ENCODE assay signal across 25 cellular contexts in genomic region chr13:102145750-102146149, GRCh38.
"Had no signal": no experiment of that assay in that cellular context is flagged by ENCODE, and none has a peak within 500 bp of the region (broad histone marks: within the 10 kb centered on the region; RNA-seq: fewer than 3 reads in every experiment).

No MANE protein-coding gene starts in this region.

- H3K27ac ChIP-seq: colonic mucosa, coronary artery, dorsolateral prefrontal cortex, epithelial cell of prostate, esophagus muscularis mucosa, esophagus squamous epithelium, foreskin keratinocyte, gastrocnemius medialis, gastroesophageal sphincter, heart left ventricle, heart right ventricle, hepatocyte had no signal

- H3K4me1 ChIP-seq: colonic mucosa, esophagus muscularis mucosa, foreskin keratinocyte, gastrocnemius medialis, gastroesophageal sphincter had no signal

- H3K27me3 ChIP-seq: colonic mucosa, dorsolateral prefrontal cortex, esophagus muscularis mucosa, esophagus squamous epithelium, foreskin keratinocyte, gastrocnemius medialis, gastroesophageal sphincter, heart left ventricle, heart right ventricle, hepatocyte had no signal

- H3K4me2 ChIP-seq: hepatocyte had no signal

- H3K9me3 ChIP-seq: colonic mucosa, esophagus muscularis mucosa, esophagus squamous epithelium, gastrocnemius medialis, gastroesophageal sphincter, heart left ventricle, heart right ventricle had no signal

- H3K4me3 ChIP-seq: colonic mucosa, coronary artery, dorsolateral prefrontal cortex, esophagus muscularis mucosa, esophagus squamous epithelium, gastrocnemius medialis, gastroesophageal sphincter, heart left ventricle, heart right ventricle, hepatocyte had no signal

- DNase-seq: colonic mucosa; cortex of kidney; dermis blood vessel endothelial cell; dorsolateral prefrontal cortex; effector CD4-positive, alpha-beta T cell; effector CD8-positive, alpha-beta T cell; effector memory CD4-positive, alpha-beta T cell; effector memory CD8-positive, alpha-beta T cell; endodermal cell; erythroblast; esophagus squamous epithelium; foreskin fibroblast; foreskin keratinocyte; foreskin melanocyte; gastrocnemius medialis; glutamatergic neuron; head of caudate nucleus; heart left ventricle; heart right ventricle had no signal

- H3K36me3 ChIP-seq: colonic mucosa, esophagus muscularis mucosa, esophagus squamous epithelium, gastrocnemius medialis, gastroesophageal sphincter, heart left ventricle, heart right ventricle had no signal

- H2AFZ ChIP-seq: hepatocyte had no signal

- H3K79me2 ChIP-seq: hepatocyte had no signal

- ATAC-seq: effector memory CD8-positive, alpha-beta T cell; esophagus mucosa; foreskin keratinocyte; gastrocnemius medialis; gastroesophageal sphincter; heart left ventricle; heart right ventricle had no signal
